ENCODE assay signal across 35 cellular contexts in genomic region chr3:24435581-24435980, GRCh38. TPM values are rescaled to one million over a fixed set of nuclear protein-coding genes. Genes with fewer than 3 reads are reported as not detected.
"Had no signal": no experiment of that assay in that cellular context is flagged by ENCODE, and none has a peak within 500 bp of the region (broad histone marks: within the 10 kb centered on the region; RNA-seq: fewer than 3 reads in every experiment).

No MANE protein-coding gene starts in this region.

- DNase-seq: activated CD4-positive, alpha-beta T cell treated with anti-CD3 and anti-CD28 coated beads, Interleukin-2, amount 10 ng/mL, durations not matched to agents 24 days and 14 days; activated CD4-positive, alpha-beta T cell treated with anti-CD3 and anti-CD28 coated beads, Interleukin-2, amount 50 U/mL, for 4 hours; activated CD8-positive, alpha-beta T cell treated with anti-CD3 and anti-CD28 coated beads for 36 hours; activated effector memory CD4-positive, alpha-beta T cell treated with anti-CD3 and anti-CD28 coated beads, Interleukin-2, amount 50 U/mL, for 16 hours; activated naive CD4-positive, alpha-beta T cell; activated naive CD4-positive, alpha-beta T cell treated with anti-CD3 and anti-CD28 coated beads, Interleukin-2, amount 50 U/mL, for 16 hours; activated naive CD8-positive, alpha-beta T cell treated with anti-CD3 and anti-CD28 coated beads for 36 hours; activated T-cell treated with anti-CD3 and anti-CD28 coated beads, Interleukin-2, amount 50 U/mL, for 1 hour; activated T-cell treated with anti-CD3 and anti-CD28 coated beads, Interleukin-2, amount 50 U/mL, for 72 hours; amniotic stem cell; Kasumi-1; KG1; MG63; NCI-H1048; NCI-H1105 treated with DMSO at 0.1 percent for 48 hours; NCI-H1436; NCI-H1694; NCI-H1930; NCI-H2081 treated with DMSO at 0.1 percent for 48 hours; NCI-H226; NCI-H446 treated with DMSO at 0.1 percent for 48 hours; NCI-H524; NCI-H69; NCI-H82; RPMI8226; SHP77 treated with DMSO at 0.1 percent for 48 hours; T-helper 1 cell; T-helper 2 cell; T-helper 9 cell had no signal

- H3K9me3 ChIP-seq: MG63, SJSA1 had no signal

- H3K36me3 ChIP-seq: cardiac muscle cell, MG63, SJSA1 had no signal

- H3K9me3 Mint-ChIP-seq: activated CD4-positive, alpha-beta T cell treated with anti-CD3 and anti-CD28 coated beads, Interleukin-2, amount 10 ng/mL, durations not matched to agents 24 days and 14 days; activated CD8-positive, alpha-beta T cell treated with anti-CD3 and anti-CD28 coated beads for 36 hours; activated naive CD8-positive, alpha-beta T cell treated with anti-CD3 and anti-CD28 coated beads for 36 hours had no signal

- H3K27me3 Mint-ChIP-seq: activated CD4-positive, alpha-beta T cell treated with anti-CD3 and anti-CD28 coated beads, Interleukin-2, amount 10 ng/mL, durations not matched to agents 24 days and 14 days; activated CD8-positive, alpha-beta T cell treated with anti-CD3 and anti-CD28 coated beads for 36 hours; activated T-helper 17 cell treated with anti-CD3 and anti-CD28 coated beads, Interleukin-2, amount 50 U/mL, for 72 hours had no signal

- H3K27me3 ChIP-seq: cardiac muscle cell, MG63, SJSA1 had no signal

- H3K27ac ChIP-seq: cardiac muscle cell, SJSA1 had no signal

- H3K4me1 Mint-ChIP-seq: activated CD4-positive, alpha-beta T cell treated with anti-CD3 and anti-CD28 coated beads, Interleukin-2, amount 10 ng/mL, durations not matched to agents 24 days and 14 days; activated naive CD8-positive, alpha-beta T cell treated with anti-CD3 and anti-CD28 coated beads for 36 hours; activated T-helper 17 cell treated with anti-CD3 and anti-CD28 coated beads, Interleukin-2, amount 50 U/mL, for 72 hours had no signal

- H3K36me3 Mint-ChIP-seq: activated naive CD8-positive, alpha-beta T cell treated with anti-CD3 and anti-CD28 coated beads for 36 hours had no signal

- H3K4me3 Mint-ChIP-seq: activated CD4-positive, alpha-beta T cell treated with anti-CD3 and anti-CD28 coated beads, Interleukin-2, amount 10 ng/mL, durations not matched to agents 24 days and 14 days; activated CD8-positive, alpha-beta T cell treated with anti-CD3 and anti-CD28 coated beads for 36 hours; activated naive CD8-positive, alpha-beta T cell treated with anti-CD3 and anti-CD28 coated beads for 36 hours; activated T-cell treated with anti-CD3 and anti-CD28 coated beads, Interleukin-2, amount 50 U/mL, for 72 hours; activated T-helper 17 cell treated with anti-CD3 and anti-CD28 coated beads, Interleukin-2, amount 50 U/mL, for 72 hours had no signal

- ATAC-seq: activated CD8-positive, alpha-beta T cell treated with anti-CD3 and anti-CD28 coated beads for 36 hours; activated T-cell treated with anti-CD3 and anti-CD28 coated beads, Interleukin-2, amount 50 U/mL, for 72 hours; activated T-helper 17 cell treated with anti-CD3 and anti-CD28 coated beads, Interleukin-2, amount 50 U/mL, for 72 hours; Panc1; SK-N-SH treated with all-trans-retinoic acid at 6 μM for 48 hours had no signal

- H3K27ac Mint-ChIP-seq: activated CD4-positive, alpha-beta T cell treated with anti-CD3 and anti-CD28 coated beads, Interleukin-2, amount 10 ng/mL, durations not matched to agents 24 days and 14 days; activated CD8-positive, alpha-beta T cell treated with anti-CD3 and anti-CD28 coated beads for 36 hours; activated naive CD8-positive, alpha-beta T cell treated with anti-CD3 and anti-CD28 coated beads for 36 hours; activated T-cell treated with anti-CD3 and anti-CD28 coated beads, Interleukin-2, amount 50 U/mL, for 72 hours; activated T-helper 17 cell treated with anti-CD3 and anti-CD28 coated beads, Interleukin-2, amount 50 U/mL, for 72 hours had no signal

- H3K4me1 ChIP-seq: SJSA1 had no signal

- H3K4me3 ChIP-seq: cardiac muscle cell, MG63, SJSA1 had no signal

RNA-seq across cellular contexts. Expression of gene THRB, which starts 59.1 kb away (rescaled TPM):
- total RNA-seq: activated CD4-positive, alpha-beta T cell treated with anti-CD3 and anti-CD28 coated beads, Interleukin-2, amount 10 ng/mL, durations not matched to agents 24 days and 14 days; activated CD8-positive, alpha-beta memory T cell treated with anti-CD3 and anti-CD28 coated beads for 36 hours; activated CD8-positive, alpha-beta T cell treated with anti-CD3 and anti-CD28 coated beads for 36 hours; activated naive CD8-positive, alpha-beta T cell treated with anti-CD3 and anti-CD28 coated beads for 36 hours; activated T-cell treated with anti-CD3 and anti-CD28 coated beads, Interleukin-2, amount 50 U/mL, for 72 hours; activated T-helper 17 cell treated with anti-CD3 and anti-CD28 coated beads, Interleukin-2, amount 50 U/mL, for 72 hours had no signal
